Comparison of ENCODE assay signal across 31 cellular contexts in genomic region chr16:23704772-23705516, GRCh38. TPM values are rescaled to one million over a fixed set of nuclear protein-coding genes. Genes with fewer than 3 reads are reported as not detected.
"Had no signal": no experiment of that assay in that cellular context is flagged by ENCODE, and none has a peak within 500 bp of the region (broad histone marks: within the 10 kb centered on the region; RNA-seq: fewer than 3 reads in every experiment).

No MANE protein-coding gene starts in this region.

- H3K9me3 ChIP-seq: pancreas, prostate gland, suprapubic skin had no signal

- H3K27ac ChIP-seq: left ventricle myocardium inferior, pancreas, prostate gland, sigmoid colon, suprapubic skin, thoracic aorta, tibial artery, uterus had no signal

- H3K36me3 ChIP-seq: left ventricle myocardium inferior, pancreas, prostate gland, sigmoid colon, suprapubic skin, thoracic aorta, tibial artery, uterus had no signal

- ATAC-seq: naive thymus-derived CD4-positive, alpha-beta T cell; pancreas; stimulated activated naive B cell treated with anti-CD40 and anti-IgM and Interleukin-4, amounts not matched to agents 10 μg/mL and 1 μg/mL and 100 μg/mL, for 72 hours had no signal

- DNase-seq: hypothalamus; immature natural killer cell; kidney; left ventricle myocardium inferior; mesendoderm; naive thymus-derived CD4-positive, alpha-beta T cell; nucleus accumbens; pancreas; retina; right cardiac atrium; sigmoid colon; small intestine; stimulated activated CD4-positive, alpha-beta T cell treated with anti-CD3 and anti-CD28 coated beads, Interleukin-12 subunit alpha, Interleukin-12 subunit beta, amount 100 ng/mL, for 4 hours; stimulated activated CD4-positive, alpha-beta T cell treated with anti-CD3 and anti-CD28 coated beads, Interleukin-15, amount 100 ng/mL, for 24 hours; stimulated activated CD4-positive, alpha-beta T cell treated with anti-CD3 and anti-CD28 coated beads, Interleukin-2, amount 100 ng/mL, for 24 hours; stimulated activated CD4-positive, alpha-beta T cell treated with anti-CD3 and anti-CD28 coated beads, Interleukin-4, amount 100 ng/mL, for 1 hour; stimulated activated naive B cell treated with anti-CD40 and anti-IgM and Interleukin-4, amounts not matched to agents 10 μg/mL and 1 μg/mL and 100 μg/mL, for 72 hours; tibial artery; uterus had no signal

- H3K4me1 ChIP-seq: left ventricle myocardium inferior, pancreas, prostate gland, sigmoid colon, suprapubic skin, tibial artery, uterus had no signal

- H3K4me3 ChIP-seq: left ventricle myocardium inferior, lung, pancreas, prostate gland, sigmoid colon, suprapubic skin, thoracic aorta, tibial artery, uterus had no signal

- FAIRE-seq: islet of Langerhans, kidney, pancreas, small intestine had no signal

- H3K27me3 ChIP-seq: pancreas, sigmoid colon, uterus had no signal

RNA-seq across cellular contexts. Expression of gene ERN2, which starts 8.1 kb away (rescaled TPM):
- total RNA-seq: kidney; left ventricle myocardium inferior; mononuclear cell; myocyte; naive thymus-derived CD4-positive, alpha-beta T cell; natural killer cell treated with Interleukin-12 subunit alpha and Interleukin-12 subunit beta and Interleukin-15 and Interleukin-18, amount 100 ng/mL, for 72 hours; osteoblast; subcutaneous adipose tissue had no signal
- polyA plus RNA-seq: immature natural killer cell; naive thymus-derived CD4-positive, alpha-beta T cell; neural cell; right cardiac atrium had no signal

RNA-seq across cellular contexts. Expression of gene CHP2, which starts 49.9 kb away (rescaled TPM):
- total RNA-seq: kidney; left ventricle myocardium inferior; mesothelial cell of epicardium; myocyte; naive thymus-derived CD4-positive, alpha-beta T cell; natural killer cell treated with Interleukin-12 subunit alpha and Interleukin-12 subunit beta and Interleukin-15 and Interleukin-18, amount 100 ng/mL, for 72 hours; osteoblast; pancreas; right cardiac atrium; subcutaneous adipose tissue; thoracic aorta had no signal
- polyA plus RNA-seq: immature natural killer cell; naive thymus-derived CD4-positive, alpha-beta T cell; neural cell; pancreas had no signal
